In genomic region chr1:17274186-17275170, GRCh38 we compare ENCODE assay signal across 8 cellular contexts. TPM values are rescaled to one million over a fixed set of nuclear protein-coding genes. Genes with fewer than 3 reads are reported as not detected.
A peak's percentile ranks its signal among the peaks of the same experiment; 100 is the strongest.
DNase-seq lines count a peak whose midpoint lies in the region; ATAC-seq and TF ChIP-seq lines count a peak whose summit lies in the region.

No MANE protein-coding gene starts in this region.

- peaks cover 3% of the 10 kb centered on the region for H3K27me3 Mint-ChIP-seq in activated naive CD8-positive, alpha-beta T cell treated with anti-CD3 and anti-CD28 coated beads, Interleukin-2, amount 50 U/mL, for 24 hours

- no peak overlapping the region for H3K4me3 Mint-ChIP-seq in activated naive CD8-positive, alpha-beta T cell treated with anti-CD3 and anti-CD28 coated beads, Interleukin-2, amount 50 U/mL, for 24 hours

- no peaks in the 10 kb centered on the region for H3K36me3 ChIP-seq in thyroid gland

- TF ChIP-seq CTCF in thyroid gland (IDR thresholded peaks at IDR 0.05) (peak in 2 of 6 experiments; percentile 21 to 28), lower leg skin (IDR thresholded peaks at IDR 0.05) (no peak)

- no peaks in the 10 kb centered on the region for H3K9me3 Mint-ChIP-seq in activated naive CD8-positive, alpha-beta T cell treated with anti-CD3 and anti-CD28 coated beads, Interleukin-2, amount 50 U/mL, for 24 hours

- no peaks in the 10 kb centered on the region for H3K9me3 ChIP-seq in thyroid gland

- no peaks in the 10 kb centered on the region for H3K36me3 Mint-ChIP-seq in activated naive CD8-positive, alpha-beta T cell treated with anti-CD3 and anti-CD28 coated beads, Interleukin-2, amount 50 U/mL, for 24 hours (ENCODE audit: low read depth)

- no peak overlapping the region for H3K27ac ChIP-seq in thyroid gland

- no peak overlapping the region for H3K27ac Mint-ChIP-seq in activated naive CD8-positive, alpha-beta T cell treated with anti-CD3 and anti-CD28 coated beads, Interleukin-2, amount 50 U/mL, for 24 hours

- ATAC-seq in activated naive CD8-positive, alpha-beta T cell treated with anti-CD3 and anti-CD28 coated beads, Interleukin-2, amount 50 U/mL, for 24 hours: peak; percentile 34

- DNase-seq in COLO668 (lab: John Stamatoyannopoulos, UW; ENCODE audit: unreplicated experiment) (peak; percentile 57), GM19240 (ENCODE audit: insufficient read length, low spot score) (peak; percentile 63), NCI-H2196 treated with DMSO at 0.1 percent for 48 hours (lab: John Stamatoyannopoulos, UW; ENCODE audit: unreplicated experiment) (peak; percentile 33), islet precursor cell (peak; percentile 87), thyroid gland (peak; percentile 8 to 9), NCI-H1048 (lab: John Stamatoyannopoulos, UW) (no peak), lower leg skin (ENCODE audit: low spot score in 2 of 2) (no peak)
- peak; percentile 63 for DNase-seq in activated naive CD8-positive, alpha-beta T cell treated with anti-CD3 and anti-CD28 coated beads, Interleukin-2, amount 50 U/mL, for 24 hours

- H3K4me1 Mint-ChIP-seq in activated naive CD8-positive, alpha-beta T cell treated with anti-CD3 and anti-CD28 coated beads, Interleukin-2, amount 50 U/mL, for 24 hours: no peaks in the 10 kb centered on the region

- intact Hi-C loops in thyroid gland (cut with DNase I) (no loop called here), lower leg skin (cut with DNase I; ENCODE audit: low total_unique reads) (no loop called here)

- no peak for TF ChIP-seq POLR2A in thyroid gland (IDR thresholded peaks at IDR 0.05)
- TF ChIP-seq POLR2A in lower leg skin (IDR thresholded peaks at IDR 0.05): no peak

- WGBS in thyroid gland, 2 donors: 53 to 57% methylated on average over 4 to 15 of the region's 15 CpGs
- 70 to 76% methylated on average over 15 of the region's 15 CpGs for WGBS in lower leg skin, 2 donors

- no peaks in the 10 kb centered on the region for H3K4me1 ChIP-seq in thyroid gland

- H3K4me3 ChIP-seq in thyroid gland (replicated peaks in 1 of 3) (no peak overlapping the region), lower leg skin (ENCODE audit: low read depth, poor library complexity, severe bottlenecking) (no peak overlapping the region)

- H3K27me3 ChIP-seq in thyroid gland: no peaks in the 10 kb centered on the region

RNA-seq across cellular contexts. Expression of gene PADI3, which starts 25.6 kb away (rescaled TPM):
- total RNA-seq in thyroid gland (not detected), lower leg skin (1 to 10 TPM in 1 of 4 donors, under 1 TPM in 1, not detected in 2; 0.23 to 2.1 TPM)

RNA-seq across cellular contexts. Expression of gene PADI4, which starts 33.5 kb away (rescaled TPM):
- total RNA-seq in thyroid gland (under 1 TPM in 1 of 4 donors, not detected in 3; 0.45 TPM), lower leg skin (under 1 TPM in 1 of 4 donors, not detected in 3; 0.51 TPM)

Comparison
In these comparisons a context has a peak if more than half of its experiments do, and no peak if none do; other contexts are left out.
1. DNase-seq: peak in COLO668 (single experiment), GM19240 (single experiment), NCI-H2196 treated with DMSO at 0.1 percent for 48 hours (single experiment), activated naive CD8-positive, alpha-beta T cell treated with anti-CD3 and anti-CD28 coated beads, Interleukin-2, amount 50 U/mL, for 24 hours (single experiment), islet precursor cell (single experiment) and thyroid gland (2 of 2); none in NCI-H1048 (single experiment) and lower leg skin (0 of 2).